1 cellular context compared by ENCODE assay signal in the genomic region with DNA sequence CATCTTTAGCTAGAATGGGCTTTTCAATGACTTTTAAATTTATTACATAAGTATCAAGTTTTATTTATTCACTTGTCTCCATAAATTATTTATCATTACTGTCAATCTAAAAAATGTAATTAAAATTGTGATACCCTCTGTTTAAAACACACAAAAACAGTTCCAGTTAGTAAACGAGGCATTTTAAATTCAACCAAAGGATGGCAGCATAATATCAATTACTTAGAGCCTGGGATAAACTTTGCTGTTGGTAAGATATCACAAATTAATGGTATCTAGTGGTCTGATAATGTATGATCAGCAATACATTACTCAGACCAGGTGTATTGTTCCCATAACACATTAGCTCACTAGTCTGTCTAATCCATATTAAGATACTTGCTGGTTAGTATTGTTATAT.
TF ChIP-seq lines count a peak whose summit lies in the region.

No MANE protein-coding gene starts in this region.

TF ChIP-seq in HepG2, 621 proteins besides CTCF, POLR2A, EP300 and RAD21:
- TF ChIP-seq, protein P1, sequence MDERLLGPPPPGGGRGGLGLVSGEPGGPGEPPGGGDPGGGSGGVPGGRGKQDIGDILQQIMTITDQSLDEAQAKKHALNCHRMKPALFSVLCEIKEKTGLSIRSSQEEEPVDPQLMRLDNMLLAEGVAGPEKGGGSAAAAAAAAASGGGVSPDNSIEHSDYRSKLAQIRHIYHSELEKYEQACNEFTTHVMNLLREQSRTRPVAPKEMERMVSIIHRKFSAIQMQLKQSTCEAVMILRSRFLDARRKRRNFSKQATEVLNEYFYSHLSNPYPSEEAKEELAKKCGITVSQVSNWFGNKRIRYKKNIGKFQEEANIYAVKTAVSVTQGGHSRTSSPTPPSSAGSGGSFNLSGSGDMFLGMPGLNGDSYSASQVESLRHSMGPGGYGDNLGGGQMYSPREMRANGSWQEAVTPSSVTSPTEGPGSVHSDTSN (CRISPR knock-in tag; IDR thresholded peaks at IDR 0.05), result no peak
- TF ChIP-seq, protein P2, sequence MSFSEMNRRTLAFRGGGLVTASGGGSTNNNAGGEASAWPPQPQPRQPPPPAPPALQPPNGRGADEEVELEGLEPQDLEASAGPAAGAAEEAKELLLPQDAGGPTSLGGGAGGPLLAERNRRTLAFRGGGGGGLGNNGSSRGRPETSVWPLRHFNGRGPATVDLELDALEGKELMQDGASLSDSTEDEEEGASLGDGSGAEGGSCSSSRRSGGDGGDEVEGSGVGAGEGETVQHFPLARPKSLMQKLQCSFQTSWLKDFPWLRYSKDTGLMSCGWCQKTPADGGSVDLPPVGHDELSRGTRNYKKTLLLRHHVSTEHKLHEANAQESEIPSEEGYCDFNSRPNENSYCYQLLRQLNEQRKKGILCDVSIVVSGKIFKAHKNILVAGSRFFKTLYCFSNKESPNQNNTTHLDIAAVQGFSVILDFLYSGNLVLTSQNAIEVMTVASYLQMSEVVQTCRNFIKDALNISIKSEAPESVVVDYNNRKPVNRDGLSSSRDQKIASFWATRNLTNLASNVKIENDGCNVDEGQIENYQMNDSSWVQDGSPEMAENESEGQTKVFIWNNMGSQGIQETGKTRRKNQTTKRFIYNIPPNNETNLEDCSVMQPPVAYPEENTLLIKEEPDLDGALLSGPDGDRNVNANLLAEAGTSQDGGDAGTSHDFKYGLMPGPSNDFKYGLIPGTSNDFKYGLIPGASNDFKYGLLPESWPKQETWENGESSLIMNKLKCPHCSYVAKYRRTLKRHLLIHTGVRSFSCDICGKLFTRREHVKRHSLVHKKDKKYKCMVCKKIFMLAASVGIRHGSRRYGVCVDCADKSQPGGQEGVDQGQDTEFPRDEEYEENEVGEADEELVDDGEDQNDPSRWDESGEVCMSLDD (CRISPR knock-in tag; IDR thresholded peaks at IDR 0.05; ENCODE audit: borderline replicate concordance), result no peak
- no peak for TF ChIP-seq REPIN1 (CRISPR knock-in tag; IDR thresholded peaks at IDR 0.05; ENCODE audit: borderline replicate concordance, low read depth)
- TF ChIP-seq ZNF816 (CRISPR knock-in tag; IDR thresholded peaks at IDR 0.05; ENCODE audit: borderline replicate concordance), result no peak
- TF ChIP-seq, protein P3, sequence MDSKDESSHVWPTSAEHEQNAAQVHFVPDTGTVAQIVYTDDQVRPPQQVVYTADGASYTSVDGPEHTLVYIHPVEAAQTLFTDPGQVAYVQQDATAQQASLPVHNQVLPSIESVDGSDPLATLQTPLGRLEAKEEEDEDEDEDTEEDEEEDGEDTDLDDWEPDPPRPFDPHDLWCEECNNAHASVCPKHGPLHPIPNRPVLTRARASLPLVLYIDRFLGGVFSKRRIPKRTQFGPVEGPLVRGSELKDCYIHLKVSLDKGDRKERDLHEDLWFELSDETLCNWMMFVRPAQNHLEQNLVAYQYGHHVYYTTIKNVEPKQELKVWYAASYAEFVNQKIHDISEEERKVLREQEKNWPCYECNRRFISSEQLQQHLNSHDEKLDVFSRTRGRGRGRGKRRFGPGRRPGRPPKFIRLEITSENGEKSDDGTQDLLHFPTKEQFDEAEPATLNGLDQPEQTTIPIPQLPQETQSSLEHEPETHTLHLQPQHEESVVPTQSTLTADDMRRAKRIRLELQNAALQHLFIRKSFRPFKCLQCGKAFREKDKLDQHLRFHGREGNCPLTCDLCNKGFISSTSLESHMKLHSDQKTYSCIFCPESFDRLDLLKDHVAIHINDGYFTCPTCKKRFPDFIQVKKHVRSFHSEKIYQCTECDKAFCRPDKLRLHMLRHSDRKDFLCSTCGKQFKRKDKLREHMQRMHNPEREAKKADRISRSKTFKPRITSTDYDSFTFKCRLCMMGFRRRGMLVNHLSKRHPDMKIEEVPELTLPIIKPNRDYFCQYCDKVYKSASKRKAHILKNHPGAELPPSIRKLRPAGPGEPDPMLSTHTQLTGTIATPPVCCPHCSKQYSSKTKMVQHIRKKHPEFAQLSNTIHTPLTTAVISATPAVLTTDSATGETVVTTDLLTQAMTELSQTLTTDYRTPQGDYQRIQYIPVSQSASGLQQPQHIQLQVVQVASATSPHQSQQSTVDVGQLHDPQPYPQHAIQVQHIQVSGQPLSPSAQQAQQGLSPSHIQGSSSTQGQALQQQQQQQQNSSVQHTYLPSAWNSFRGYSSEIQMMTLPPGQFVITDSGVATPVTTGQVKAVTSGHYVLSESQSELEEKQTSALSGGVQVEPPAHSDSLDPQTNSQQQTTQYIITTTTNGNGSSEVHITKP (CRISPR knock-in tag; IDR thresholded peaks at IDR 0.05; ENCODE audit: low read depth), result no peak
- no peak for TF ChIP-seq ZNF563 (CRISPR knock-in tag; IDR thresholded peaks at IDR 0.05)
- no peak for TF ChIP-seq ELF3 (CRISPR knock-in tag; IDR thresholded peaks at IDR 0.05)
- TF ChIP-seq, protein P4, sequence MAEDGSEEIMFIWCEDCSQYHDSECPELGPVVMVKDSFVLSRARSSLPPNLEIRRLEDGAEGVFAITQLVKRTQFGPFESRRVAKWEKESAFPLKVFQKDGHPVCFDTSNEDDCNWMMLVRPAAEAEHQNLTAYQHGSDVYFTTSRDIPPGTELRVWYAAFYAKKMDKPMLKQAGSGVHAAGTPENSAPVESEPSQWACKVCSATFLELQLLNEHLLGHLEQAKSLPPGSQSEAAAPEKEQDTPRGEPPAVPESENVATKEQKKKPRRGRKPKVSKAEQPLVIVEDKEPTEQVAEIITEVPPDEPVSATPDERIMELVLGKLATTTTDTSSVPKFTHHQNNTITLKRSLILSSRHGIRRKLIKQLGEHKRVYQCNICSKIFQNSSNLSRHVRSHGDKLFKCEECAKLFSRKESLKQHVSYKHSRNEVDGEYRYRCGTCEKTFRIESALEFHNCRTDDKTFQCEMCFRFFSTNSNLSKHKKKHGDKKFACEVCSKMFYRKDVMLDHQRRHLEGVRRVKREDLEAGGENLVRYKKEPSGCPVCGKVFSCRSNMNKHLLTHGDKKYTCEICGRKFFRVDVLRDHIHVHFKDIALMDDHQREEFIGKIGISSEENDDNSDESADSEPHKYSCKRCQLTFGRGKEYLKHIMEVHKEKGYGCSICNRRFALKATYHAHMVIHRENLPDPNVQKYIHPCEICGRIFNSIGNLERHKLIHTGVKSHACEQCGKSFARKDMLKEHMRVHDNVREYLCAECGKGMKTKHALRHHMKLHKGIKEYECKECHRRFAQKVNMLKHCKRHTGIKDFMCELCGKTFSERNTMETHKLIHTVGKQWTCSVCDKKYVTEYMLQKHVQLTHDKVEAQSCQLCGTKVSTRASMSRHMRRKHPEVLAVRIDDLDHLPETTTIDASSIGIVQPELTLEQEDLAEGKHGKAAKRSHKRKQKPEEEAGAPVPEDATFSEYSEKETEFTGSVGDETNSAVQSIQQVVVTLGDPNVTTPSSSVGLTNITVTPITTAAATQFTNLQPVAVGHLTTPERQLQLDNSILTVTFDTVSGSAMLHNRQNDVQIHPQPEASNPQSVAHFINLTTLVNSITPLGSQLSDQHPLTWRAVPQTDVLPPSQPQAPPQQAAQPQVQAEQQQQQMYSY (CRISPR knock-in tag; IDR thresholded peaks at IDR 0.05), result no peak
TF ChIP-seq in HepG2: peak in this region for 0.
